19 cellular contexts compared by ENCODE assay signal in the genomic region with DNA sequence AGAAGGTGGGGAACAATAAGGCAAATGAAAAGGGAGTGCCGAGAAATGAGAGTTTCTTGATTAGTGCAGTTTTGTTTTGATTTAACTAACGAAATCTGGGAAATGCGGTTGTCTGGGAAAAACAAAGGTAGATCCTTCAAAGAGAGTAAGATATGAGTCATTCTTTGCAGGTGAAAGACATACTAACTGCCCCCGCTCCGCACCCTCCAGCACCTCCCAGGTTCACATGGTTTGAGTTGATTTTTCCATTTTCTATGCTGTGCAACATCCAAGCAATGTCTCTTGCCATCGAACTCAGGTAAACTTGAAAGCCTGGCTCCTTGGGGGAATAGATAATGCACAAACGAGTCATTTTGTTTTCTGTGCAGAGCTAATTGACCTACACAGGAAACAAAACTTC.
"Had no signal": no experiment of that assay in that cellular context is flagged by ENCODE, and none has a peak within 500 bp of the region (broad histone marks: within the 10 kb centered on the region; RNA-seq: fewer than 3 reads in every experiment).

No MANE protein-coding gene starts in this region.

- H3K4me1 Mint-ChIP-seq: immature natural killer cell, natural killer cell had no signal

- H3K9me3 Mint-ChIP-seq: activated T-cell treated with anti-CD3 and anti-CD28 coated beads, Interleukin-2, amount 50 U/mL, for 72 hours; immature natural killer cell; natural killer cell; stimulated activated naive B cell treated with anti-CD40 and anti-IgM and Interleukin-4, amounts not matched to agents 10 μg/mL and 1 μg/mL and 100 μg/mL, for 72 hours had no signal

- H3K27ac Mint-ChIP-seq: activated T-cell treated with anti-CD3 and anti-CD28 coated beads, Interleukin-2, amount 50 U/mL, for 72 hours; immature natural killer cell; natural killer cell; stimulated activated naive B cell treated with anti-CD40 and anti-IgM and Interleukin-4, amounts not matched to agents 10 μg/mL and 1 μg/mL and 100 μg/mL, for 72 hours had no signal

- H3K36me3 Mint-ChIP-seq: immature natural killer cell; stimulated activated naive B cell treated with anti-CD40 and anti-IgM and Interleukin-4, amounts not matched to agents 10 μg/mL and 1 μg/mL and 100 μg/mL, for 72 hours had no signal

- H3K4me1 ChIP-seq: adrenal gland, foreskin keratinocyte, transverse colon had no signal

- H3K27ac ChIP-seq: adrenal gland, foreskin keratinocyte, neutrophil, SJCRH30, skin epidermis had no signal

- H3K9me3 ChIP-seq: adrenal gland, neutrophil, SJCRH30, transverse colon had no signal

- H3K27me3 ChIP-seq: adrenal gland, foreskin keratinocyte, neutrophil, SJCRH30, transverse colon had no signal

- H3K4me3 ChIP-seq: adrenal gland, SJCRH30, skin epidermis, transverse colon had no signal

- H3K36me3 ChIP-seq: adrenal gland, neutrophil, SJCRH30, transverse colon had no signal

- DNase-seq: activated CD4-positive, alpha-beta T cell treated with anti-CD3 and anti-CD28 coated beads, Interleukin-2, amount 50 U/mL, for 48 hours; activated T-cell treated with anti-CD3 and anti-CD28 coated beads, Interleukin-2, amount 50 U/mL, for 72 hours; adrenal gland; central memory CD4-positive, alpha-beta T cell; cortex of kidney; effector CD4-positive, alpha-beta T cell; foreskin keratinocyte; immature natural killer cell; mesendoderm; natural killer cell; posterior cingulate gyrus; retina; SJCRH30; stimulated activated naive B cell treated with anti-CD40 and anti-IgM and Interleukin-4, amounts not matched to agents 10 μg/mL and 1 μg/mL and 100 μg/mL, for 72 hours; substantia nigra; T-helper 9 cell; transverse colon had no signal

- H3K4me3 Mint-ChIP-seq: immature natural killer cell; natural killer cell; stimulated activated naive B cell treated with anti-CD40 and anti-IgM and Interleukin-4, amounts not matched to agents 10 μg/mL and 1 μg/mL and 100 μg/mL, for 72 hours had no signal

- ATAC-seq: activated T-cell treated with anti-CD3 and anti-CD28 coated beads, Interleukin-2, amount 50 U/mL, for 72 hours; foreskin keratinocyte; natural killer cell; stimulated activated naive B cell treated with anti-CD40 and anti-IgM and Interleukin-4, amounts not matched to agents 10 μg/mL and 1 μg/mL and 100 μg/mL, for 72 hours had no signal
